8 cellular contexts compared by ENCODE assay signal in genomic region chr7:47453093-47454056, GRCh38.
A peak's percentile ranks its signal among the peaks of the same experiment; 100 is the strongest.
DNase-seq lines count a peak whose midpoint lies in the region; ATAC-seq and TF ChIP-seq lines count a peak whose summit lies in the region.

No MANE protein-coding gene starts in this region.

- TF ChIP-seq CTCF in foreskin keratinocyte (conservative IDR thresholded peaks at IDR 0.05) = no peak
- no peak for TF ChIP-seq CTCF in prostate gland (IDR thresholded peaks at IDR 0.05)
- TF ChIP-seq CTCF in BE2C (IDR thresholded peaks at IDR 0.05; ENCODE audit: low read depth, low read length) = no peak

- no peak overlapping the region for H3K4me3 Mint-ChIP-seq in stimulated activated effector memory CD8-positive, alpha-beta T cell treated with anti-CD3 and anti-CD28 coated beads, Interleukin-12 subunit alpha, Interleukin-12 subunit beta, amount 100 ng/mL, for 72 hours

- H3K9me3 ChIP-seq in prostate gland (no peaks in the 10 kb centered on the region), BE2C (no peaks in the 10 kb centered on the region)

- H3K27ac ChIP-seq in foreskin keratinocyte = no peak overlapping the region
- peak overlapping the region; percentile 47 to 55 for H3K27ac ChIP-seq in prostate gland

- H3K4me1 Mint-ChIP-seq in stimulated activated effector memory CD8-positive, alpha-beta T cell treated with anti-CD3 and anti-CD28 coated beads, Interleukin-12 subunit alpha, Interleukin-12 subunit beta, amount 100 ng/mL, for 72 hours = no peaks in the 10 kb centered on the region

- no peak for TF ChIP-seq POLR2A in prostate gland (IDR thresholded peaks at IDR 0.05)

- H3K4me1 ChIP-seq in foreskin keratinocyte (peaks cover 8% of the 10 kb centered on the region), prostate gland (replicated peaks) (no peaks in the 10 kb centered on the region), BE2C (peaks cover 5% of the 10 kb centered on the region)

- H3K27ac Mint-ChIP-seq in stimulated activated effector memory CD8-positive, alpha-beta T cell treated with anti-CD3 and anti-CD28 coated beads, Interleukin-12 subunit alpha, Interleukin-12 subunit beta, amount 100 ng/mL, for 72 hours = no peak overlapping the region

- intact Hi-C loops in prostate gland (cut with DNase I) = loop anchor here (10.0 kb wide), 1 partner anchor 121 kb away; no protein-coding TSS in a partner anchor

- H3K36me3 ChIP-seq in prostate gland (no peaks in the 10 kb centered on the region), BE2C (no peaks in the 10 kb centered on the region)

- WGBS in prostate gland = 38% methylated on average over 23 of the region's 23 CpGs

- peak; percentile 60 for DNase-seq in G401 (ENCODE audit: low spot score)
- DNase-seq in SHP77 (lab: John Stamatoyannopoulos, UW) = peak; percentile 67 to 87
- DNase-seq in foreskin keratinocyte = peak; percentile 58 to 69
- DNase-seq in prostate gland (ENCODE audit: low spot score) = peak; percentile 22
- no peak for DNase-seq in stimulated activated effector memory CD8-positive, alpha-beta T cell treated with anti-CD3 and anti-CD28 coated beads, Interleukin-12 subunit alpha, Interleukin-12 subunit beta, amount 100 ng/mL, for 72 hours (ENCODE audit: low spot score in 2 of 2)
- DNase-seq in activated T-cell treated with anti-CD3 and anti-CD28 coated beads for 4 hours = no peak
- DNase-seq in BE2C = no peak
- DNase-seq in DMS 273 treated with DMSO at 0.1 percent for 48 hours (lab: John Stamatoyannopoulos, UW) = no peak

- H3K36me3 Mint-ChIP-seq in stimulated activated effector memory CD8-positive, alpha-beta T cell treated with anti-CD3 and anti-CD28 coated beads, Interleukin-12 subunit alpha, Interleukin-12 subunit beta, amount 100 ng/mL, for 72 hours = no peaks in the 10 kb centered on the region

- no peaks in the 10 kb centered on the region for H3K9me3 Mint-ChIP-seq in stimulated activated effector memory CD8-positive, alpha-beta T cell treated with anti-CD3 and anti-CD28 coated beads, Interleukin-12 subunit alpha, Interleukin-12 subunit beta, amount 100 ng/mL, for 72 hours

- H3K4me3 ChIP-seq in prostate gland (peak overlapping the region in 1 of 2 donors; percentile 2), BE2C (ENCODE audit: low read depth, low read length) (no peak overlapping the region)

- H3K27me3 ChIP-seq in foreskin keratinocyte = no peaks in the 10 kb centered on the region
- no peaks in the 10 kb centered on the region for H3K27me3 ChIP-seq in prostate gland (replicated peaks; ENCODE audit: insufficient read depth)
- H3K27me3 ChIP-seq in BE2C = no peaks in the 10 kb centered on the region

- peak; percentile 62 for ATAC-seq in foreskin keratinocyte
- ATAC-seq in stimulated activated effector memory CD8-positive, alpha-beta T cell treated with anti-CD3 and anti-CD28 coated beads, Interleukin-12 subunit alpha, Interleukin-12 subunit beta, amount 100 ng/mL, for 72 hours = no peak

- in situ Hi-C loops in G401 (cut with HindIII; ENCODE audit: low sequenced_read_pairs) = no loop called here

Comparison
In these comparisons a context has a peak if more than half of its experiments do, and no peak if none do; other contexts are left out.
1. DNase-seq: peak in G401 (single experiment), SHP77 (2 of 2), foreskin keratinocyte (2 of 2) and prostate gland (single experiment); none in stimulated activated effector memory CD8-positive, alpha-beta T cell treated with anti-CD3 and anti-CD28 coated beads, Interleukin-12 subunit alpha, Interleukin-12 subunit beta, amount 100 ng/mL, for 72 hours (0 of 2), activated T-cell treated with anti-CD3 and anti-CD28 coated beads for 4 hours (single experiment), BE2C (single experiment) and DMS 273 treated with DMSO at 0.1 percent for 48 hours (single experiment).